26 cellular contexts compared by ENCODE assay signal in genomic region chr12:42059127-42059526, GRCh38.
"Had no signal": no experiment of that assay in that cellular context is flagged by ENCODE, and none has a peak within 500 bp of the region (broad histone marks: within the 10 kb centered on the region; RNA-seq: fewer than 3 reads in every experiment).

No MANE protein-coding gene starts in this region.

- H3K36me3 ChIP-seq: stomach, suprapubic skin, thoracic aorta, thyroid gland, tibial artery, transverse colon, upper lobe of left lung, upper lobe of right lung, uterus, vagina had no signal

- DNase-seq: stimulated activated CD4-positive, alpha-beta T cell treated with anti-CD3 and anti-CD28 coated beads, Interleukin-2, amount 100 ng/mL, for 48 hours; stimulated activated CD4-positive, alpha-beta T cell treated with anti-CD3 and anti-CD28 coated beads, Interleukin-4, amount 100 ng/mL, for 1 hour; stimulated activated CD4-positive, alpha-beta T cell treated with anti-CD3 and anti-CD28 coated beads, Interleukin-4, amount 100 ng/mL, for 24 hours; stimulated activated CD4-positive, alpha-beta T cell treated with anti-CD3 and anti-CD28 coated beads, Interleukin-4, amount 100 ng/mL, for 4 hours; stimulated activated CD8-positive, alpha-beta memory T cell treated with anti-CD3 and anti-CD28 coated beads, Interleukin-4, amount 100 ng/mL, for 48 hours; stimulated activated naive B cell treated with anti-CD40 and anti-IgM and Interleukin-4, amounts not matched to agents 10 μg/mL and 1 μg/mL and 100 μg/mL, for 72 hours; stimulated activated naive CD4-positive, alpha-beta T cell; stimulated activated naive CD4-positive, alpha-beta T cell treated with Interleukin-2 at 50 U/mL for 16 hours; stimulated activated naive CD8-positive, alpha-beta T cell treated with anti-CD3 and anti-CD28 coated beads, Interleukin-15, amount 100 ng/mL, for 72 hours; stimulated activated naive CD8-positive, alpha-beta T cell treated with anti-CD3 and anti-CD28 coated beads, Interleukin-15, Interleukin-2, amounts not matched to agents 100 U/mL and 50 U/mL, for 24 hours; stomach; substantia nigra; thyroid gland; tibial artery; transverse colon; trophoblast cell; upper lobe of left lung; upper lobe of right lung; uterus had no signal

- H3K4me3 ChIP-seq: stomach, suprapubic skin, thoracic aorta, thyroid gland, tibial artery, tibial nerve, transverse colon, upper lobe of left lung, upper lobe of right lung, uterus, vagina had no signal

- H3K4me1 ChIP-seq: stomach, suprapubic skin, thyroid gland, tibial artery, tibial nerve, transverse colon, upper lobe of left lung, upper lobe of right lung, uterus, vagina had no signal

- H3K27me3 ChIP-seq: stomach, suprapubic skin, thyroid gland, tibial artery, tibial nerve, transverse colon, upper lobe of left lung, upper lobe of right lung, uterus, vagina had no signal

- ATAC-seq: stimulated activated effector memory CD8-positive, alpha-beta T cell treated with anti-CD3 and anti-CD28 coated beads, Interleukin-12 subunit alpha, Interleukin-12 subunit beta, amount 100 ng/mL, for 72 hours; stimulated activated memory B cell treated with anti-CD40 and anti-IgM and Interleukin-4, amounts not matched to agents 10 μg/mL and 1 μg/mL and 100 μg/mL, for 72 hours; stimulated activated naive B cell treated with anti-CD40 and anti-IgM and Interleukin-4, amounts not matched to agents 10 μg/mL and 1 μg/mL and 100 μg/mL, for 72 hours; stimulated activated naive CD8-positive, alpha-beta T cell treated with anti-CD3 and anti-CD28 coated beads, Interleukin-15, amount 100 ng/mL, for 72 hours; stimulated activated naive CD8-positive, alpha-beta T cell treated with anti-CD3 and anti-CD28 coated beads, Interleukin-15, Interleukin-2, amounts not matched to agents 100 U/mL and 50 U/mL, for 24 hours; upper lobe of right lung had no signal

- H3K27ac ChIP-seq: stomach, suprapubic skin, thoracic aorta, thyroid gland, tibial artery, tibial nerve, transverse colon, upper lobe of left lung, upper lobe of right lung, uterus, vagina had no signal

- FAIRE-seq: urothelium cell line had no signal

- H3K9me3 ChIP-seq: suprapubic skin, thyroid gland, transverse colon, upper lobe of right lung, uterus, vagina had no signal
